In the genomic region with DNA sequence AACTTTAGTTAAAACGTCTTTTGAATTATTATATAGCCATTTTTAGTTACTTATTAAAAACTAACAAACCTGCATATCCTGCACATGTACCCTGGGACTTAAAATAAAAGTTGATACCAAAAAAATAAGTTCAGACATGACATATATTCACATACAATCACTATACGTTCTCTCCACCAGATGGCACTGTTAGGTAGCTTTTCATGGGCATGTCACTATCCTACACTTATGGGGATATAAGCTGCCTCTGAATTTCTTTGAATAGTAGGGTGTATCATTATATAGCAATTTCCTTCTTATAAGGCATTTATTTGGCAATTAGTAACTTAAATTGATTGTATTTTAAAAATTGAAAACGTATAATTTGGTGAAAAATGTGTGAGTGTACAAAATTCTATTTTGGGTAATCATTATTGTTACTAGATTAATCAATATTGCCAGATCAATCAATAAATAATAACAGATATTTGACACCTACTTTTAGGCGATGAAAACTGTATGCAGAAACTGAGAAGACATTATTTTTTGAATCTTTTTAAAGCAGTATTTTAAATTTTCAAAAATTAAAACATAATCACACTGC, we compare ENCODE assay signal across 8 cellular contexts. TPM values are rescaled to one million over a fixed set of nuclear protein-coding genes. Genes with fewer than 3 reads are reported as not detected.
A peak's percentile ranks its signal among the peaks of the same experiment; 100 is the strongest.
DNase-seq lines count a peak whose midpoint lies in the region; ATAC-seq, FAIRE-seq and TF ChIP-seq lines count a peak whose summit lies in the region.

No MANE protein-coding gene starts in this region.

- no peaks in the 10 kb centered on the region for H3K9me3 ChIP-seq in SJCRH30 (replicated peaks)
- H3K9me3 ChIP-seq in liver (ENCODE audit: control insufficient read depth in 4 of 4, low read length in 3 of 4) = no peaks in the 10 kb centered on the region
- H3K9me3 ChIP-seq in suprapubic skin = no peaks in the 10 kb centered on the region

- H3K4me3 ChIP-seq in AG10803 (ENCODE audit: low read length) (no peak overlapping the region), SJCRH30 (no peak overlapping the region), liver (ENCODE audit: low read depth in 1 of 3, low read length in 3 of 3) (no peak overlapping the region), suprapubic skin (no peak overlapping the region)

- H3K27ac ChIP-seq in SJCRH30 (no peak overlapping the region), liver (ENCODE audit: low read depth in 1 of 2, low read length in 2 of 2) (no peak overlapping the region), suprapubic skin (no peak overlapping the region)

- no peak for TF ChIP-seq EP300 in suprapubic skin (IDR thresholded peaks at IDR 0.05)

- DNase-seq in AG10803 (ENCODE audit: low read depth) (peak; percentile 70), GM12891 (ENCODE audit: insufficient read length, low spot score) (no peak), NCI-H1105 (lab: John Stamatoyannopoulos, UW) (peak; percentile 21), SJCRH30 (peak; percentile 47 to 85), cerebellum (ENCODE audit: low spot score) (peak; percentile 8), suprapubic skin (ENCODE audit: low spot score in 2 of 2) (no peak)

- TF ChIP-seq RAD21 in liver (IDR thresholded peaks at IDR 0.05) = peak; percentile 95

- ATAC-seq in HG02678 (IDR thresholded peaks at IDR 0.05; ENCODE audit: unreplicated experiment) = peak; percentile 91

- TF ChIP-seq CTCF in AG10803 (conservative IDR thresholded peaks at IDR 0.05; ENCODE audit: low read length) = peak; percentile 85
- peak; percentile 78 for TF ChIP-seq CTCF in liver (IDR thresholded peaks at IDR 0.05; ENCODE audit: low read depth, low read length, missing input control)
- TF ChIP-seq CTCF in suprapubic skin (IDR thresholded peaks at IDR 0.05) = peak; percentile 53 to 59

- no peaks in the 10 kb centered on the region; the same call in 1 of the 2 replicates for H3K36me3 ChIP-seq in SJCRH30
- H3K36me3 ChIP-seq in liver (ENCODE audit: control insufficient read depth in 4 of 4, insufficient read depth in 3 of 4, low read depth in 1 of 4, low read length in 3 of 4) = no peaks in the 10 kb centered on the region
- no peaks in the 10 kb centered on the region for H3K36me3 ChIP-seq in suprapubic skin

- TF ChIP-seq POLR2A in GM12891 (IDR thresholded peaks at IDR 0.05; ENCODE audit: low read depth, low read length) (no peak), suprapubic skin (IDR thresholded peaks at IDR 0.05) (no peak)

- WGBS in liver = under 1% methylated on average over 4 of the region's 4 CpGs
- under 1% methylated on average over 4 of the region's 4 CpGs for WGBS in suprapubic skin

- H3K27me3 ChIP-seq in SJCRH30 (no peaks in the 10 kb centered on the region; the same call in 1 of the 2 replicates), liver (ENCODE audit: control insufficient read depth in 4 of 4, insufficient read depth in 4 of 4, low read length in 3 of 4) (no peaks in the 10 kb centered on the region), suprapubic skin (peaks cover 3% of the 10 kb centered on the region)

- H3K4me1 ChIP-seq in SJCRH30 = no peaks in the 10 kb centered on the region
- H3K4me1 ChIP-seq in liver (ENCODE audit: control insufficient read depth in 4 of 4, insufficient read depth in 4 of 4, low read length in 3 of 4) = no peaks in the 10 kb centered on the region
- H3K4me1 ChIP-seq in suprapubic skin = no peaks in the 10 kb centered on the region

- peak; percentile 31 for FAIRE-seq in GM12891 (lab: Jason Lieb, UNC)

- H3K9ac ChIP-seq in liver (ENCODE audit: low read depth in 1 of 2, low read length in 2 of 2) = no peak overlapping the region

TF ChIP-seq in GM12891, 5 proteins besides CTCF, POLR2A, EP300 and RAD21:
- TF ChIP-seq SPI1 (IDR thresholded peaks at IDR 0.05; ENCODE audit: low read depth, low read length) = no peak
- no peak for TF ChIP-seq POU2F2 (IDR thresholded peaks at IDR 0.05; ENCODE audit: low read depth, low read length)
- no peak for TF ChIP-seq TAF1 (IDR thresholded peaks at IDR 0.05; ENCODE audit: low read depth, low read length)
- TF ChIP-seq POLR2AphosphoS5 (IDR thresholded peaks at IDR 0.05; ENCODE audit: low read depth, low read length) = no peak
- no peak for TF ChIP-seq PAX5 (IDR thresholded peaks at IDR 0.05; ENCODE audit: insufficient read depth, low read length, severe bottlenecking)

TF ChIP-seq in liver, 16 proteins besides CTCF, POLR2A, EP300 and RAD21:
- TF ChIP-seq FOXA2 (IDR thresholded peaks at IDR 0.05) = no peak
- no peak for TF ChIP-seq GABPA (IDR thresholded peaks at IDR 0.05 in 1 of 2, conservative IDR thresholded peaks at IDR 0.05 in 1 of 2)
- TF ChIP-seq, protein P1, sequence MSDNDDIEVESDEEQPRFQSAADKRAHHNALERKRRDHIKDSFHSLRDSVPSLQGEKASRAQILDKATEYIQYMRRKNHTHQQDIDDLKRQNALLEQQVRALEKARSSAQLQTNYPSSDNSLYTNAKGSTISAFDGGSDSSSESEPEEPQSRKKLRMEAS (IDR thresholded peaks at IDR 0.05) = no peak
- no peak for TF ChIP-seq HNF4G (IDR thresholded peaks at IDR 0.05)
- TF ChIP-seq, protein P2, sequence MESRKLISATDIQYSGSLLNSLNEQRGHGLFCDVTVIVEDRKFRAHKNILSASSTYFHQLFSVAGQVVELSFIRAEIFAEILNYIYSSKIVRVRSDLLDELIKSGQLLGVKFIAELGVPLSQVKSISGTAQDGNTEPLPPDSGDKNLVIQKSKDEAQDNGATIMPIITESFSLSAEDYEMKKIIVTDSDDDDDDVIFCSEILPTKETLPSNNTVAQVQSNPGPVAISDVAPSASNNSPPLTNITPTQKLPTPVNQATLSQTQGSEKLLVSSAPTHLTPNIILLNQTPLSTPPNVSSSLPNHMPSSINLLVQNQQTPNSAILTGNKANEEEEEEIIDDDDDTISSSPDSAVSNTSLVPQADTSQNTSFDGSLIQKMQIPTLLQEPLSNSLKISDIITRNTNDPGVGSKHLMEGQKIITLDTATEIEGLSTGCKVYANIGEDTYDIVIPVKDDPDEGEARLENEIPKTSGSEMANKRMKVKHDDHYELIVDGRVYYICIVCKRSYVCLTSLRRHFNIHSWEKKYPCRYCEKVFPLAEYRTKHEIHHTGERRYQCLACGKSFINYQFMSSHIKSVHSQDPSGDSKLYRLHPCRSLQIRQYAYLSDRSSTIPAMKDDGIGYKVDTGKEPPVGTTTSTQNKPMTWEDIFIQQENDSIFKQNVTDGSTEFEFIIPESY (IDR thresholded peaks at IDR 0.05) = no peak
- no peak for TF ChIP-seq NR2F2 (IDR thresholded peaks at IDR 0.05)
- TF ChIP-seq SP1 (IDR thresholded peaks at IDR 0.05) = no peak
- no peak for TF ChIP-seq TAF1 (conservative IDR thresholded peaks at IDR 0.05)
- TF ChIP-seq EGR1 (IDR thresholded peaks at IDR 0.05; ENCODE audit: low read depth in 2 of 2) = no peak
- no peak for TF ChIP-seq JUND (IDR thresholded peaks at IDR 0.05)
- no peak for TF ChIP-seq FOXA1 (IDR thresholded peaks at IDR 0.05)
- TF ChIP-seq, protein P3, sequence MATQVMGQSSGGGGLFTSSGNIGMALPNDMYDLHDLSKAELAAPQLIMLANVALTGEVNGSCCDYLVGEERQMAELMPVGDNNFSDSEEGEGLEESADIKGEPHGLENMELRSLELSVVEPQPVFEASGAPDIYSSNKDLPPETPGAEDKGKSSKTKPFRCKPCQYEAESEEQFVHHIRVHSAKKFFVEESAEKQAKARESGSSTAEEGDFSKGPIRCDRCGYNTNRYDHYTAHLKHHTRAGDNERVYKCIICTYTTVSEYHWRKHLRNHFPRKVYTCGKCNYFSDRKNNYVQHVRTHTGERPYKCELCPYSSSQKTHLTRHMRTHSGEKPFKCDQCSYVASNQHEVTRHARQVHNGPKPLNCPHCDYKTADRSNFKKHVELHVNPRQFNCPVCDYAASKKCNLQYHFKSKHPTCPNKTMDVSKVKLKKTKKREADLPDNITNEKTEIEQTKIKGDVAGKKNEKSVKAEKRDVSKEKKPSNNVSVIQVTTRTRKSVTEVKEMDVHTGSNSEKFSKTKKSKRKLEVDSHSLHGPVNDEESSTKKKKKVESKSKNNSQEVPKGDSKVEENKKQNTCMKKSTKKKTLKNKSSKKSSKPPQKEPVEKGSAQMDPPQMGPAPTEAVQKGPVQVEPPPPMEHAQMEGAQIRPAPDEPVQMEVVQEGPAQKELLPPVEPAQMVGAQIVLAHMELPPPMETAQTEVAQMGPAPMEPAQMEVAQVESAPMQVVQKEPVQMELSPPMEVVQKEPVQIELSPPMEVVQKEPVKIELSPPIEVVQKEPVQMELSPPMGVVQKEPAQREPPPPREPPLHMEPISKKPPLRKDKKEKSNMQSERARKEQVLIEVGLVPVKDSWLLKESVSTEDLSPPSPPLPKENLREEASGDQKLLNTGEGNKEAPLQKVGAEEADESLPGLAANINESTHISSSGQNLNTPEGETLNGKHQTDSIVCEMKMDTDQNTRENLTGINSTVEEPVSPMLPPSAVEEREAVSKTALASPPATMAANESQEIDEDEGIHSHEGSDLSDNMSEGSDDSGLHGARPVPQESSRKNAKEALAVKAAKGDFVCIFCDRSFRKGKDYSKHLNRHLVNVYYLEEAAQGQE (IDR thresholded peaks at IDR 0.05) = no peak
- TF ChIP-seq YY1 (IDR thresholded peaks at IDR 0.05) = no peak
- TF ChIP-seq RXRA (IDR thresholded peaks at IDR 0.05) = no peak
TF ChIP-seq in liver: peak in this region for 0.

RNA-seq across cellular contexts. Expression of a gene that starts 31.8 kb away (rescaled TPM):
- not detected for polyA plus RNA-seq in GM12891 (2012; ENCODE audit: low read depth, missing spikeins)
- not detected in 2 replicates for total RNA-seq in SJCRH30 (2014; rRNA removed; shearing (Covaris generic))
- not detected for total RNA-seq in cerebellum
- not detected for total RNA-seq in liver
- not detected for polyA plus RNA-seq in liver
- total RNA-seq in suprapubic skin = not detected

RNA-seq across cellular contexts. Expression of a gene that starts 55.3 kb away (rescaled TPM):
- not detected for polyA plus RNA-seq in GM12891 (2012; ENCODE audit: low read depth, missing spikeins)
- not detected in 2 replicates for total RNA-seq in SJCRH30 (2014; rRNA removed; shearing (Covaris generic))
- total RNA-seq in cerebellum (not detected), liver (not detected), suprapubic skin (not detected)
- polyA plus RNA-seq in liver = not detected

Comparison
In these comparisons a context has a peak if more than half of its experiments do, and no peak if none do; other contexts are left out.
1. DNase-seq: peak in AG10803 (single experiment), NCI-H1105 (single experiment), SJCRH30 (2 of 2) and cerebellum (single experiment); none in GM12891 (single experiment) and suprapubic skin (0 of 2).
2. Peak in every context shown above with its lines, with median percentiles within 50 percentile points of each other: CTCF ChIP-seq.